In the genomic region with DNA sequence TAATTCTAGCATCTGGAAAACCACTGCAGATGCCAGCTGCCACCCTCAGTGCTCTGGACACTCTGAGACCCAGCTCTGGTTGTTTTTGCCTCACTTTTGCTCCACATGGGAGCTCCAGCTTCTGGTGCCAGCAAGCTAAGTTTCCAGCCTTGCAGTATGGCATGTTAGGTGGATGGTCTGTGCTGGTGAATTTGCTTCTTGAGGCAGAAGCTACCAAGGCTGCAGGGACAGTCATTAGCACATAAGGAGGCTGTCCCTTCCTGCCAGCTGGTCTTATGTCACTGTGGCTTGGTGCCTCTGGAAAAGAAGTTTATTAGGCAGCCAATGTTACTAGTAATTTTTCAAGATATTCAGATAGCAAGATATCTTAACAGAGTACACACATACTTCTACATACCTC, we compare ENCODE assay signal across 1 cellular context.
TF ChIP-seq lines count a peak whose summit lies in the region.

No MANE protein-coding gene starts in this region.

TF ChIP-seq in SK-N-SH treated with all-trans-retinoic acid at 6 μM for 48 hours, 23 proteins besides CTCF, POLR2A, EP300 and RAD21 (continued from another document):
- TF ChIP-seq, protein P1, sequence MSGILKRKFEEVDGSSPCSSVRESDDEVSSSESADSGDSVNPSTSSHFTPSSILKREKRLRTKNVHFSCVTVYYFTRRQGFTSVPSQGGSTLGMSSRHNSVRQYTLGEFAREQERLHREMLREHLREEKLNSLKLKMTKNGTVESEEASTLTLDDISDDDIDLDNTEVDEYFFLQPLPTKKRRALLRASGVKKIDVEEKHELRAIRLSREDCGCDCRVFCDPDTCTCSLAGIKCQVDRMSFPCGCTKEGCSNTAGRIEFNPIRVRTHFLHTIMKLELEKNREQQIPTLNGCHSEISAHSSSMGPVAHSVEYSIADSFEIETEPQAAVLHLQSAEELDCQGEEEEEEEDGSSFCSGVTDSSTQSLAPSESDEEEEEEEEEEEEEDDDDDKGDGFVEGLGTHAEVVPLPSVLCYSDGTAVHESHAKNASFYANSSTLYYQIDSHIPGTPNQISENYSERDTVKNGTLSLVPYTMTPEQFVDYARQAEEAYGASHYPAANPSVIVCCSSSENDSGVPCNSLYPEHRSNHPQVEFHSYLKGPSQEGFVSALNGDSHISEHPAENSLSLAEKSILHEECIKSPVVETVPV (CRISPR knock-in tag; IDR thresholded peaks at IDR 0.05): no peak
